33 cellular contexts compared by ENCODE assay signal in genomic region chr12:50887191-50887590, GRCh38. TPM values are rescaled to one million over a fixed set of nuclear protein-coding genes. Genes with fewer than 3 reads are reported as not detected.
"Had no signal": no experiment of that assay in that cellular context is flagged by ENCODE, and none has a peak within 500 bp of the region (broad histone marks: within the 10 kb centered on the region; RNA-seq: fewer than 3 reads in every experiment).

No MANE protein-coding gene starts in this region.

- ATAC-seq: heart right ventricle; left cardiac atrium; left lung; naive thymus-derived CD4-positive, alpha-beta T cell; sciatic nerve; stimulated activated memory B cell treated with anti-CD40 and anti-IgM and Interleukin-4, amounts not matched to agents 10 μg/mL and 1 μg/mL and 100 μg/mL, for 72 hours; stimulated activated naive CD8-positive, alpha-beta T cell treated with anti-CD3 and anti-CD28 coated beads, Interleukin-15, Interleukin-2, amounts not matched to agents 100 U/mL and 50 U/mL, for 24 hours had no signal

- H3K36me3 ChIP-seq: colonic mucosa, esophagus muscularis mucosa, heart right ventricle, left lung, neural progenitor cell, prostate gland, right atrium auricular region, spleen, upper lobe of left lung, uterus had no signal

- H3K4me3 ChIP-seq: colonic mucosa, esophagus muscularis mucosa, heart right ventricle, left lung, neural progenitor cell, prostate gland, right atrium auricular region, spleen, testis, tibial nerve, upper lobe of left lung, uterus had no signal

- H3K4me1 ChIP-seq: colonic mucosa, heart right ventricle, left lung, neural progenitor cell, prostate gland, right atrium auricular region, spleen, testis, tibial nerve, upper lobe of left lung, uterus had no signal

- H2AFZ ChIP-seq: neural progenitor cell had no signal

- H3K27ac ChIP-seq: colonic mucosa, esophagus muscularis mucosa, heart right ventricle, left lung, neural progenitor cell, prostate gland, right atrium auricular region, spleen, testis, tibial nerve, upper lobe of left lung, uterus had no signal

- DNase-seq: colonic mucosa; effector memory CD4-positive, alpha-beta T cell; foreskin melanocyte; glutamatergic neuron; heart right ventricle; hippocampal formation; left cardiac atrium; left lung; mesendoderm; midbrain; naive thymus-derived CD4-positive, alpha-beta T cell; spleen; stimulated activated CD4-positive, alpha-beta T cell treated with anti-CD3 and anti-CD28 coated beads, Interleukin-4, amount 100 ng/mL, for 4 hours; stimulated activated naive CD8-positive, alpha-beta T cell treated with anti-CD3 and anti-CD28 coated beads, Interleukin-15, Interleukin-2, amounts not matched to agents 100 U/mL and 50 U/mL, for 24 hours; substantia nigra; testis; upper lobe of left lung; uterus had no signal

- H3K9ac ChIP-seq: neural progenitor cell had no signal

- H3K9me3 ChIP-seq: colonic mucosa, prostate gland, testis had no signal

- H3K27me3 ChIP-seq: colonic mucosa, esophagus muscularis mucosa, heart right ventricle, left lung, neural progenitor cell, right atrium auricular region, spleen, testis, tibial nerve, upper lobe of left lung, uterus had no signal

- H3K4me2 ChIP-seq: neural progenitor cell had no signal

RNA-seq across cellular contexts. Expression of gene TMPRSS12, which starts 44.5 kb away (rescaled TPM):
- total RNA-seq: colonic mucosa; endothelial cell of umbilical vein; epithelial cell of proximal tubule; esophagus muscularis mucosa; fibroblast of lung; heart right ventricle; kidney epithelial cell; left cardiac atrium; left lung; lung microvascular endothelial cell; mucosa of gallbladder; naive thymus-derived CD4-positive, alpha-beta T cell; osteocyte; right atrium auricular region; sciatic nerve; skeletal muscle tissue; spleen; tibial nerve; upper lobe of left lung; uterus had no signal
- polyA plus RNA-seq: endothelial cell of umbilical vein; fibroblast of lung; heart right ventricle; naive thymus-derived CD4-positive, alpha-beta T cell; spleen had no signal
